Comparison of ENCODE assay signal across 22 cellular contexts in the genomic region with DNA sequence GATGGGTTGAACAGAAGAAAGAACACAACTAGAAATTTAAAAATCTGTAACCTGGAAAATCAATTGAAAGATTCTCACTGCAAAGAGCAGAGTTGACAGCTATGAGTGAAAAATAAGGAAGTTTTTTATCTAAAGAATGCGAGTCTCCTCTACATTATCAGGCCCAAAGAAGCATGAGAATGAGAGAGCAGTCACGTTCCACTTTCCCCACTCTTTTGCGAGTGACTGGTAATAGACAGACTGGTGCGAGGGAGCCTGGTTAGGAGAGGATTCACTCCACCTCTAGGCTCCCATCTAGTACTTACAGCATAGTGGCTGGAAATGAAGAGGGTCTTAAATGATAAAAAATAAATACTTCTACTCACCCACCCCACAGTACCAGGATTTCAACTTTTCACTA.
"Had no signal": no experiment of that assay in that cellular context is flagged by ENCODE, and none has a peak within 500 bp of the region (broad histone marks: within the 10 kb centered on the region; RNA-seq: fewer than 3 reads in every experiment).

No MANE protein-coding gene starts in this region.

- DNase-seq: activated CD4-positive, alpha-beta T cell treated with anti-CD3 and anti-CD28 coated beads for 4 hours; activated CD4-positive, alpha-beta T cell treated with anti-CD3 and anti-CD28 coated beads, Interleukin-2, amount 50 U/mL, for 48 hours; activated CD4-positive, CD25-positive, alpha-beta regulatory T cell; activated CD8-positive, alpha-beta memory T cell treated with anti-CD3 and anti-CD28 coated beads, Interleukin-2, amount 50 U/mL, for 48 hours; activated naive CD4-positive, alpha-beta T cell treated with Interleukin-2 at 50 U/mL for 16 hours; activated naive CD8-positive, alpha-beta T cell treated with anti-CD3 and anti-CD28 coated beads for 36 hours; activated T-cell treated with anti-CD3 and anti-CD28 coated beads, Interleukin-2, amount 50 U/mL, for 4 hours; amniotic stem cell; heart left ventricle; left colon; mesenchymal stem cell; occipital lobe; small intestine; stimulated activated CD4-positive, alpha-beta T cell treated with anti-CD3 and anti-CD28 coated beads, Interleukin-2, amount 100 ng/mL, for 48 hours; stimulated activated CD8-positive, alpha-beta memory T cell treated with anti-CD3 and anti-CD28 coated beads, Interleukin-4, amount 100 ng/mL, for 48 hours; stimulated activated naive CD4-positive, alpha-beta T cell treated with Interleukin-2 at 50 U/mL for 16 hours; substantia nigra; SW 1271; thyroid gland had no signal

- H3K27ac ChIP-seq: epithelial cell of prostate, heart left ventricle, thyroid gland had no signal

- H3K27ac Mint-ChIP-seq: activated naive CD8-positive, alpha-beta T cell treated with anti-CD3 and anti-CD28 coated beads for 36 hours; T-helper 2 cell treated with Interferon-gamma antibody and Interleukin-4, amounts not matched to agents 5 μg/mL and 100 μg/mL, for 36 hours had no signal

- H3K36me3 ChIP-seq: heart left ventricle, thyroid gland had no signal

- ATAC-seq: activated T-cell treated with anti-CD3 and anti-CD28 coated beads, Interleukin-2, amount 50 U/mL, for 4 hours; heart left ventricle; left colon; sciatic nerve had no signal

- H3K9me3 ChIP-seq: heart left ventricle, thyroid gland had no signal

- H3K4me1 ChIP-seq: thyroid gland had no signal

- H3K27me3 ChIP-seq: heart left ventricle, thyroid gland had no signal

- H3K27me3 Mint-ChIP-seq: activated naive CD8-positive, alpha-beta T cell treated with anti-CD3 and anti-CD28 coated beads for 36 hours had no signal

- H3K4me3 ChIP-seq: heart left ventricle, thyroid gland had no signal

- H3K9me3 Mint-ChIP-seq: activated naive CD8-positive, alpha-beta T cell treated with anti-CD3 and anti-CD28 coated beads for 36 hours; activated T-cell treated with anti-CD3 and anti-CD28 coated beads, Interleukin-2, amount 50 U/mL, for 4 hours; T-helper 2 cell treated with Interferon-gamma antibody and Interleukin-4, amounts not matched to agents 5 μg/mL and 100 μg/mL, for 36 hours had no signal

- H3K4me3 Mint-ChIP-seq: activated naive CD8-positive, alpha-beta T cell treated with anti-CD3 and anti-CD28 coated beads for 36 hours; activated T-cell treated with anti-CD3 and anti-CD28 coated beads, Interleukin-2, amount 50 U/mL, for 4 hours; T-helper 2 cell treated with Interferon-gamma antibody and Interleukin-4, amounts not matched to agents 5 μg/mL and 100 μg/mL, for 36 hours had no signal
